In genomic region chr17:59219370-59219769, GRCh38 we compare ENCODE assay signal across 1 cellular context.
TF ChIP-seq lines count a peak whose summit lies in the region.

No MANE protein-coding gene starts in this region.

TF ChIP-seq in K562, 482 proteins besides CTCF, POLR2A, EP300 and RAD21:
- peak; percentile 25; the same call in 1 of the 2 replicates for TF ChIP-seq ZNF121 (CRISPR knock-in tag; conservative IDR thresholded peaks at IDR 0.05)
- no peak for TF ChIP-seq TBL1XR1 (IDR thresholded peaks at IDR 0.05; ENCODE audit: low read length in 2 of 2)
- no peak for TF ChIP-seq NR2F6 (CRISPR knock-in tag; IDR thresholded peaks at IDR 0.05)
